Comparison of ENCODE assay signal across 10 cellular contexts in the genomic region with DNA sequence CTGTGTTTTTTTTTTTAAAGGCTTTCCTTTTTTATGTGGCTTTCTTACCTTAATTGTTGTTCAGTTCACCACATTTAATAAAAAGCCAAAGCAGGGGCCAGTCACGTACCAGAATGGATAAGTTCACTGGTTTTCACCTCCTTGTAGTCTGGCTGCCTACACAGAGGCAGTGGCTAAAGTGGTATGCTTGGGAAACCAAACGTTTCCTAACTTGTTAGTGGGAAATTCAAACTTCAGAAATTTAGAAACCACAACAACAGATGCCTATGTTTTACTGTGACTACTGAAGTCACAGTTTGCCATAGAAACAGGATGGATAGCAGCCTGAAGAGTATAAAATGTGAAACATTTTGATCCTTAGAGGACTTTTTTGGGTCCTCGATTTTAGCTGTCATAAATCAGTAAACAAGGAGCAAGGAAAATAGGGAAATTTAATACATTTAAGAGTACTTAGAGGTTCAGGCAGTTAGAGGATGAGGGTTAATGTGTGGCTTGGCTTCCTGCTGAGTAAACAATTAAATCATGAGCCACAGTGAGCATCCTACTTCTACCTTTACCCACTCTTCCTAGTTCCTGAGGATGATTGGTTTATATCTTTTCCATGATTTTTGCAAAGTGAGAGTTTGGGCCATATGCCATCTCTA. TPM values are rescaled to one million over a fixed set of nuclear protein-coding genes. Genes with fewer than 3 reads are reported as not detected.
DNase-seq lines count a peak whose midpoint lies in the region; ATAC-seq, FAIRE-seq and TF ChIP-seq lines count a peak whose summit lies in the region.
"Had no signal": no experiment of that assay in that cellular context is flagged by ENCODE, and none has a peak within 500 bp of the region (broad histone marks: within the 10 kb centered on the region; RNA-seq: fewer than 3 reads in every experiment).

No MANE protein-coding gene starts in this region.

- peak; percentile 50 for ATAC-seq in activated T-helper 17 cell treated with anti-CD3 and anti-CD28 coated beads, Interleukin-2, amount 50 U/mL, for 72 hours (replicated peaks)
- peak; percentile 37 to 68 for ATAC-seq in naive thymus-derived CD8-positive, alpha-beta T cell
- no peak for ATAC-seq in GM18873 (IDR thresholded peaks at IDR 0.05; ENCODE audit: low FRiP score, unreplicated experiment)
- no peak for ATAC-seq in Right ventricle myocardium inferior

- no peak overlapping the region for H3K9ac ChIP-seq in kidney (ENCODE audit: low read length in 2 of 2)

- H3K27ac ChIP-seq in CD4-positive, alpha-beta memory T cell (ENCODE audit: low read depth, low read length): no peak overlapping the region
- H3K27ac ChIP-seq in HEK293 (ENCODE audit: extremely low read depth, low read depth, low read length) (no peak overlapping the region; the same call in 1 of the 2 replicates), kidney (ENCODE audit: low read depth in 2 of 2, low read length in 2 of 2) (no peak overlapping the region)
- H3K27ac ChIP-seq: VCaP had no signal

- POLR2A ChIA-PET in CD4-positive, alpha-beta memory T cell (lab: Charles Lee; ENCODE audit: partially characterized antibody): no interaction called here
- POLR2A ChIA-PET in HEK293 (lab: Yijun Ruan, JAX): interaction anchor here (0.6 kb wide), 1 partner anchor 33 kb away, joined by 3 read pairs; no protein-coding TSS in a partner anchor
- POLR2A ChIA-PET in naive thymus-derived CD8-positive, alpha-beta T cell (lab: Charles Lee): no interaction called here

- peaks cover 28% of the 10 kb centered on the region for H3K4me1 ChIP-seq in CD4-positive, alpha-beta memory T cell (ENCODE audit: insufficient read depth, low read length)
- peaks cover 26% of the 10 kb centered on the region for H3K4me1 ChIP-seq in HEK293 (ENCODE audit: control insufficient read depth, insufficient read depth, low read length)
- peaks cover 6% of the 10 kb centered on the region in 2 donors for H3K4me1 ChIP-seq in kidney (ENCODE audit: control insufficient read depth in 1 of 2, insufficient read depth in 1 of 2, low read depth in 1 of 2, low read length in 2 of 2)

- peaks cover 20 to 37% (median 26%) of the 10 kb centered on the region in 4 donors for H3K4me1 Mint-ChIP-seq in CD4-positive, alpha-beta memory T cell
- peaks cover 14% of the 10 kb centered on the region for H3K4me1 Mint-ChIP-seq in activated T-helper 17 cell treated with anti-CD3 and anti-CD28 coated beads, Interleukin-2, amount 50 U/mL, for 72 hours
- H3K4me1 Mint-ChIP-seq in naive thymus-derived CD8-positive, alpha-beta T cell: peaks cover 17 to 34% (median 27%) of the 10 kb centered on the region in 4 donors

- H3K36me3 ChIP-seq in CD4-positive, alpha-beta memory T cell (ENCODE audit: insufficient read depth, low read length): no peaks in the 10 kb centered on the region
- no peaks in the 10 kb centered on the region for H3K36me3 ChIP-seq in HEK293 (ENCODE audit: control insufficient read depth in 2 of 2, insufficient read depth in 1 of 2, low read length in 2 of 2)
- peaks cover 0 to 2% of the 10 kb centered on the region in 2 donors for H3K36me3 ChIP-seq in kidney (ENCODE audit: control insufficient read depth in 1 of 2, insufficient read depth in 2 of 2, low read length in 2 of 2)

- peaks cover 0 to 5% of the 10 kb centered on the region in 2 donors for H3K36me3 Mint-ChIP-seq in CD4-positive, alpha-beta memory T cell
- H3K36me3 Mint-ChIP-seq in activated T-helper 17 cell treated with anti-CD3 and anti-CD28 coated beads, Interleukin-2, amount 50 U/mL, for 72 hours (ENCODE audit: low read depth): peaks cover 11% of the 10 kb centered on the region
- H3K36me3 Mint-ChIP-seq in naive thymus-derived CD8-positive, alpha-beta T cell: peaks cover 5 to 13% (median 6%) of the 10 kb centered on the region in 3 donors

- H3K27ac Mint-ChIP-seq in CD4-positive, alpha-beta memory T cell: peak overlapping the region in 4 of 7 donors; percentile 11 to 52 (median 46)
- H3K27ac Mint-ChIP-seq in activated T-helper 17 cell treated with anti-CD3 and anti-CD28 coated beads, Interleukin-2, amount 50 U/mL, for 72 hours: peak overlapping the region; percentile 64
- H3K27ac Mint-ChIP-seq in naive thymus-derived CD8-positive, alpha-beta T cell: peak overlapping the region in 2 of 10 donors; percentile 0 to 74

- FAIRE-seq in kidney (lab: Jason Lieb, UNC): no peak

- no peak for TF ChIP-seq CTCF in HEK293 (tag by site-specific recombination; IDR thresholded peaks at IDR 0.05)
- no peak for TF ChIP-seq CTCF in kidney (IDR thresholded peaks at IDR 0.05; ENCODE audit: borderline replicate concordance, extremely low read depth, insufficient read depth)

- no peak for DNase-seq in CD4-positive, alpha-beta memory T cell
- peak in 2 of 10 donors; percentile 5 to 17 for DNase-seq in naive thymus-derived CD8-positive, alpha-beta T cell
- DNase-seq in T-helper 9 cell: no peak
- no peak for DNase-seq in Right ventricle myocardium inferior (ENCODE audit: missing footprints)
- no peak for DNase-seq in kidney

- no peaks in the 10 kb centered on the region for H3K27me3 Mint-ChIP-seq in CD4-positive, alpha-beta memory T cell
- H3K27me3 Mint-ChIP-seq in activated T-helper 17 cell treated with anti-CD3 and anti-CD28 coated beads, Interleukin-2, amount 50 U/mL, for 72 hours: no peaks in the 10 kb centered on the region
- H3K27me3 Mint-ChIP-seq in naive thymus-derived CD8-positive, alpha-beta T cell: peaks cover 0 to 2% (median 0%) of the 10 kb centered on the region in 5 donors

- peak overlapping the region in 5 of 8 donors; percentile 2 to 42 (median 15) for H3K4me3 Mint-ChIP-seq in CD4-positive, alpha-beta memory T cell
- H3K4me3 Mint-ChIP-seq in activated T-helper 17 cell treated with anti-CD3 and anti-CD28 coated beads, Interleukin-2, amount 50 U/mL, for 72 hours: peak overlapping the region; percentile 33
- peak overlapping the region in 2 of 10 donors; percentile 13 to 57 for H3K4me3 Mint-ChIP-seq in naive thymus-derived CD8-positive, alpha-beta T cell

- H3K9me3 ChIP-seq in CD4-positive, alpha-beta memory T cell (ENCODE audit: control insufficient read depth in 1 of 2, low read length in 2 of 2): no peaks in the 10 kb centered on the region
- H3K9me3 ChIP-seq in HEK293 (ENCODE audit: control insufficient read depth, insufficient read depth, low read depth, low read length): no peaks in the 10 kb centered on the region
- H3K9me3 ChIP-seq in kidney (ENCODE audit: control insufficient read depth in 1 of 2, low read length in 2 of 2): no peaks in the 10 kb centered on the region

- no peaks in the 10 kb centered on the region for H3K27me3 ChIP-seq in CD4-positive, alpha-beta memory T cell (ENCODE audit: insufficient read depth, low read length)

- CTCF ChIA-PET in CD4-positive, alpha-beta memory T cell (lab: Charles Lee; ENCODE audit: partially characterized antibody): no interaction called here
- CTCF ChIA-PET in HEK293 (lab: Yijun Ruan, JAX): interaction anchor here (1.5 kb wide), 1 partner anchor 22 kb away, joined by 3 read pairs; no protein-coding TSS in a partner anchor

- intact Hi-C loops in CD4-positive, alpha-beta memory T cell (cut with micrococcal nuclease): no loop called here
- intact Hi-C loops in Right ventricle myocardium inferior (cut with DNase I): no loop called here
- intact Hi-C loops in kidney (cut with DNase I): no loop called here

- no peaks in the 10 kb centered on the region for H3K9me3 Mint-ChIP-seq in CD4-positive, alpha-beta memory T cell
- H3K9me3 Mint-ChIP-seq in activated T-helper 17 cell treated with anti-CD3 and anti-CD28 coated beads, Interleukin-2, amount 50 U/mL, for 72 hours: no peaks in the 10 kb centered on the region
- H3K9me3 Mint-ChIP-seq in naive thymus-derived CD8-positive, alpha-beta T cell: no peaks in the 10 kb centered on the region

- no peak overlapping the region for H3K4me3 ChIP-seq in CD4-positive, alpha-beta memory T cell (ENCODE audit: low read length in 2 of 2)
- H3K4me3 ChIP-seq in HEK293 (ENCODE audit: low read depth, low read length) (no peak overlapping the region), kidney (ENCODE audit: low read length in 2 of 2) (no peak overlapping the region)
- H3K4me3 ChIP-seq: skin epidermis had no signal

TF ChIP-seq in HEK293, 187 proteins besides CTCF, POLR2A, EP300 and RAD21 (continues in another document):
- TF ChIP-seq PRDM1 (tag by site-specific recombination; IDR thresholded peaks at IDR 0.05) (0 out of 2 replicates have a peak, but pooled peaks have one; percentile 4), ZNF391 (tag by site-specific recombination; IDR thresholded peaks at IDR 0.05; ENCODE audit: borderline replicate concordance, low read depth) (no peak), GLIS2 (tag by site-specific recombination; IDR thresholded peaks at IDR 0.05) (no peak), BCL11B (tag by site-specific recombination; IDR thresholded peaks at IDR 0.05; ENCODE audit: low read depth) (no peak)
- TF ChIP-seq, protein P1, sequence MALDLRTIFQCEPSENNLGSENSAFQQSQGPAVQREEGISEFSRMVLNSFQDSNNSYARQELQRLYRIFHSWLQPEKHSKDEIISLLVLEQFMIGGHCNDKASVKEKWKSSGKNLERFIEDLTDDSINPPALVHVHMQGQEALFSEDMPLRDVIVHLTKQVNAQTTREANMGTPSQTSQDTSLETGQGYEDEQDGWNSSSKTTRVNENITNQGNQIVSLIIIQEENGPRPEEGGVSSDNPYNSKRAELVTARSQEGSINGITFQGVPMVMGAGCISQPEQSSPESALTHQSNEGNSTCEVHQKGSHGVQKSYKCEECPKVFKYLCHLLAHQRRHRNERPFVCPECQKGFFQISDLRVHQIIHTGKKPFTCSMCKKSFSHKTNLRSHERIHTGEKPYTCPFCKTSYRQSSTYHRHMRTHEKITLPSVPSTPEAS (tag by site-specific recombination; IDR thresholded peaks at IDR 0.05): no peak
- TF ChIP-seq, protein P2, sequence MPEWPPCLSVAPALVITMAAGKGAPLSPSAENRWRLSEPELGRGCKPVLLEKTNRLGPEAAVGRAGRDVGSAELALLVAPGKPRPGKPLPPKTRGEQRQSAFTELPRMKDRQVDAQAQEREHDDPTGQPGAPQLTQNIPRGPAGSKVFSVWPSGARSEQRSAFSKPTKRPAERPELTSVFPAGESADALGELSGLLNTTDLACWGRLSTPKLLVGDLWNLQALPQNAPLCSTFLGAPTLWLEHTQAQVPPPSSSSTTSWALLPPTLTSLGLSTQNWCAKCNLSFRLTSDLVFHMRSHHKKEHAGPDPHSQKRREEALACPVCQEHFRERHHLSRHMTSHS (tag by site-specific recombination; IDR thresholded peaks at IDR 0.05): no peak

RNA-seq across cellular contexts. Expression of a gene that starts 48.6 kb away (rescaled TPM):
- 10 to 100 TPM; 18.3 to 20.5 TPM for total RNA-seq in CD4-positive, alpha-beta memory T cell
- 10 to 100 TPM; 23.2 to 29.4 TPM for polyA plus RNA-seq in CD4-positive, alpha-beta memory T cell
- total RNA-seq in activated T-helper 17 cell treated with anti-CD3 and anti-CD28 coated beads, Interleukin-2, amount 50 U/mL, for 72 hours: 10 to 100 TPM; 29.8 to 67.4 TPM
- total RNA-seq in naive thymus-derived CD8-positive, alpha-beta T cell: 10 to 100 TPM; 18.9 to 20.2 TPM
- polyA plus RNA-seq in naive thymus-derived CD8-positive, alpha-beta T cell: 10 to 100 TPM; 29.7 to 32.4 (median 32.3) TPM
- 37.0 TPM for total RNA-seq in Right ventricle myocardium inferior
- 27.0 TPM for total RNA-seq in kidney
- polyA plus RNA-seq in kidney (ENCODE audit: insufficient read depth, low read depth, low replicate concordance): 26.4 TPM

Comparison
In these comparisons a context has a peak if more than half of its experiments do, and no peak if none do; other contexts are left out.
1. ATAC-seq: peak in activated T-helper 17 cell treated with anti-CD3 and anti-CD28 coated beads, Interleukin-2, amount 50 U/mL, for 72 hours (single experiment) and naive thymus-derived CD8-positive, alpha-beta T cell (2 of 2); none in GM18873 (single experiment) and Right ventricle myocardium inferior (single experiment).